Comparison of ENCODE assay signal across 9 cellular contexts in the genomic region with DNA sequence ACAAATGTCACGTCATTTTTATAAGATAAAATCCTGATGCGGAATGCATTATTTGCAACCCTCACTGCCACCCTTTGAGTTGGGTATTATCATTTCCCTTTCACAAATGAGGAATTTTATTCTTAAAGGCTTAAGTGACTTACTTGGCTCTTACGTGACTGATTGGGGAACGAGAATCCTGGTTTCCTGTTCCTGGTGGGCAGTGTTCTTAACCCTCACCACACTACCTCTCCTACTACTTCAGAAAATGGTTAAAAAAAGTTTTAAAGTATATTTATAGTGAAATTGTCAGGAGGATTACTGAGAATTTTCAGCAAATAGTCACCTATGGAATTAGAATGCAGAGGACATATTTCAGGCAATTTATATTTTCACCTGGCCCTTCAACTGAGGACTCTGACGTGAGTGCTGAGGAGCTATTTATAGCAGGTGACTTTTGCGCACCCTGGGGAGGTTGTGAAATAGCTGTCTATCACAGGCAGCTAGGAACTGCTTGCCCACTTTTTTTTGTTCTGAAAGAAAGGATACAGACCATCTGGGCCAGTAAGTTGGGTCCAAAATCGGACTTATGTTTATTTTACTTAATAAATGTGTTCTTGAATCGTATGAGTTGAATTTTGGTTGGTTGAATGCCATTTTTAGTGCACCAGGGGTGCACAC. TPM values are rescaled to one million over a fixed set of nuclear protein-coding genes. Genes with fewer than 3 reads are reported as not detected.
A peak's percentile ranks its signal among the peaks of the same experiment; 100 is the strongest.
DNase-seq lines count a peak whose midpoint lies in the region; ATAC-seq and TF ChIP-seq lines count a peak whose summit lies in the region.
"Had no signal": no experiment of that assay in that cellular context is flagged by ENCODE, and none has a peak within 500 bp of the region (broad histone marks: within the 10 kb centered on the region; RNA-seq: fewer than 3 reads in every experiment).

No MANE protein-coding gene starts in this region.

- no peak overlapping the region for H3K4me2 ChIP-seq in OCI-LY7 (ENCODE audit: low read length)

- no peaks in the 10 kb centered on the region for H3K9me2 ChIP-seq in OCI-LY7 (ENCODE audit: insufficient read depth, low read length)

- peak overlapping the region; percentile 10 for H3K4me3 ChIP-seq in lower lobe of right lung
- H3K4me3 ChIP-seq in OCI-LY7 (ENCODE audit: low read depth, low read length, poor library complexity, severe bottlenecking), result no peak overlapping the region

- DNase-seq in NCI-H345 treated with DMSO at 0.1 percent for 48 hours (lab: John Stamatoyannopoulos, UW; ENCODE audit: unreplicated experiment), result peak; percentile 13
- DNase-seq in lower lobe of right lung, result no peak
- no peak for DNase-seq in posterior vena cava (ENCODE audit: low spot score)
- DNase-seq in OCI-LY7 (ENCODE audit: low spot score), result no peak
- DNase-seq in retina, result no peak
- no peak for DNase-seq in activated naive CD4-positive, alpha-beta T cell treated with anti-CD3 and anti-CD28 coated beads for 36 hours

- H3K4me3 Mint-ChIP-seq in activated naive CD4-positive, alpha-beta T cell treated with anti-CD3 and anti-CD28 coated beads for 36 hours, result no peak overlapping the region

- no peaks in the 10 kb centered on the region for H3K36me3 Mint-ChIP-seq in activated naive CD4-positive, alpha-beta T cell treated with anti-CD3 and anti-CD28 coated beads for 36 hours (ENCODE audit: low read depth)

- H3K27ac ChIP-seq in lower lobe of right lung, result peak overlapping the region; percentile 34
- H3K27ac ChIP-seq in OCI-LY7 (ENCODE audit: low read depth, low read length, poor library complexity, severe bottlenecking), result no peak overlapping the region
- H3K27ac ChIP-seq: neutrophil had no signal

- BruUV-seq in OCI-LY7 (replicated peaks; lab: Mats Ljungman, UMichigan), result no TSS peak

- TF ChIP-seq CTCF in lower lobe of right lung (IDR thresholded peaks at IDR 0.05) (no peak), OCI-LY7 (conservative IDR thresholded peaks at IDR 0.05; ENCODE audit: low read length) (no peak)

- H3K27me3 ChIP-seq in lower lobe of right lung (ENCODE audit: low read depth), result no peaks in the 10 kb centered on the region
- H3K27me3 ChIP-seq: neutrophil had no signal

- H3K79me2 ChIP-seq in OCI-LY7 (ENCODE audit: insufficient read depth, low read depth, low read length), result no peaks in the 10 kb centered on the region

- ATAC-seq in GM18870 (IDR thresholded peaks at IDR 0.05; ENCODE audit: unreplicated experiment), result peak; percentile 95
- peak; percentile 83 for ATAC-seq in HG02884 (IDR thresholded peaks at IDR 0.05; ENCODE audit: unreplicated experiment)
- ATAC-seq in lower lobe of right lung, result peak; percentile 86 to 91

- H2AFZ ChIP-seq in OCI-LY7 (ENCODE audit: low read length), result no peak overlapping the region

- POLR2A ChIA-PET in OCI-LY7 (lab: Charles Lee), result no interaction called here

- H3K4me1 ChIP-seq in lower lobe of right lung (peaks cover 16% of the 10 kb centered on the region), OCI-LY7 (ENCODE audit: insufficient read depth, low read length, poor library complexity, severe bottlenecking) (no peaks in the 10 kb centered on the region)

- intact Hi-C loops in lower lobe of right lung (cut with DNase I) (no loop called here), posterior vena cava (cut with DNase I) (no loop called here), OCI-LY7 (cut with micrococcal nuclease; ENCODE audit: unreplicated experiment) (no loop called here)
- intact Hi-C loops in activated naive CD4-positive, alpha-beta T cell treated with anti-CD3 and anti-CD28 coated beads for 36 hours (cut with micrococcal nuclease), result no loop called here

- peaks cover 2% of the 10 kb centered on the region for H3K9me3 Mint-ChIP-seq in activated naive CD4-positive, alpha-beta T cell treated with anti-CD3 and anti-CD28 coated beads for 36 hours

- no peaks in the 10 kb centered on the region for H3K4me1 Mint-ChIP-seq in activated naive CD4-positive, alpha-beta T cell treated with anti-CD3 and anti-CD28 coated beads for 36 hours (ENCODE audit: low read depth)

- no peaks in the 10 kb centered on the region for H4K20me1 ChIP-seq in OCI-LY7 (ENCODE audit: insufficient read depth, low read length)

- H3K27me3 Mint-ChIP-seq in activated naive CD4-positive, alpha-beta T cell treated with anti-CD3 and anti-CD28 coated beads for 36 hours (ENCODE audit: low read depth), result peaks cover 2% of the 10 kb centered on the region

- no peak overlapping the region for H3K27ac Mint-ChIP-seq in activated naive CD4-positive, alpha-beta T cell treated with anti-CD3 and anti-CD28 coated beads for 36 hours

- CTCF ChIA-PET in OCI-LY7 (lab: Charles Lee; ENCODE audit: unreplicated experiment), result interaction anchor here (0.6 kb wide), 1 partner anchor 100 kb away, joined by 3 read pairs; no protein-coding TSS in a partner anchor
- CTCF ChIA-PET in activated naive CD4-positive, alpha-beta T cell treated with anti-CD3 and anti-CD28 coated beads for 36 hours (lab: Charles Lee), result interaction anchor here (0.6 kb wide), 1 partner anchor 13 kb away, joined by 3 read pairs; no protein-coding TSS in a partner anchor

- H3K36me3 ChIP-seq in lower lobe of right lung, result no peaks in the 10 kb centered on the region
- H3K36me3 ChIP-seq in OCI-LY7 (ENCODE audit: insufficient read depth, low read length), result no peaks in the 10 kb centered on the region
- H3K36me3 ChIP-seq: neutrophil had no signal

- H3K9me3 ChIP-seq in lower lobe of right lung (peaks cover 1% of the 10 kb centered on the region), OCI-LY7 (ENCODE audit: low read length) (no peaks in the 10 kb centered on the region)
- H3K9me3 ChIP-seq: neutrophil had no signal

RNA-seq across cellular contexts. Expression of gene RASGRP3, which starts 18.7 kb away (rescaled TPM):
- total RNA-seq in lower lobe of right lung, result 13.7 TPM
- total RNA-seq in posterior vena cava, result 10 to 100 TPM; 10.9 to 13.8 TPM
- 5.1 and 5.3 TPM in 2 replicates for total RNA-seq in OCI-LY7 (2014; rRNA removed; shearing (Covaris generic))
- total RNA-seq in OCI-LY7 (2022), result 8.7 and 11.2 TPM in 2 replicates
- 1 to 10 TPM; 1.9 to 2.3 TPM for total RNA-seq in activated naive CD4-positive, alpha-beta T cell treated with anti-CD3 and anti-CD28 coated beads for 36 hours
